In genomic region chr4:680565-680930, GRCh38 we compare ENCODE assay signal across 1 cellular context.
A peak's percentile ranks its signal among the peaks of the same experiment; 100 is the strongest.
TF ChIP-seq lines count a peak whose summit lies in the region.

No MANE protein-coding gene starts in this region.

TF ChIP-seq in GM12878, 131 proteins besides CTCF, POLR2A, EP300 and RAD21:
- TF ChIP-seq ATF7 (IDR thresholded peaks at IDR 0.05; ENCODE audit: low read depth) (peak; percentile 46), DPF2 (IDR thresholded peaks at IDR 0.05) (0 out of 2 replicates have a peak, but pooled peaks have one; percentile 38), JUND (IDR thresholded peaks at IDR 0.05; ENCODE audit: low read depth, low read length) (0 out of 2 replicates have a peak, but pooled peaks have one; percentile 20), BHLHE40 (IDR thresholded peaks at IDR 0.05; ENCODE audit: borderline replicate concordance in 1 of 2, low read depth in 2 of 2, low read length in 1 of 2) (no peak), MAX (IDR thresholded peaks at IDR 0.05; ENCODE audit: low read depth, low read length) (no peak), IKZF1 (conservative IDR thresholded peaks at IDR 0.05) (peak; percentile 22; the same call in 1 of the 2 replicates), CHD2 (IDR thresholded peaks at IDR 0.05; ENCODE audit: borderline replicate concordance, low read depth, low read length) (0 out of 2 replicates have a peak, but pooled peaks have one; percentile 34)
TF ChIP-seq in GM12878: peak in this region for 5.
